ENCODE assay signal across 16 cellular contexts in genomic region chr1:11211925-11212587, GRCh38. TPM values are rescaled to one million over a fixed set of nuclear protein-coding genes. Genes with fewer than 3 reads are reported as not detected.
"Had no signal": no experiment of that assay in that cellular context is flagged by ENCODE, and none has a peak within 500 bp of the region (broad histone marks: within the 10 kb centered on the region; RNA-seq: fewer than 3 reads in every experiment).

No MANE protein-coding gene starts in this region.

- H3K4me3 ChIP-seq: cardiac muscle cell, gastroesophageal sphincter, skin epidermis, transverse colon had no signal

- ATAC-seq: gastroesophageal sphincter, left colon had no signal

- H3K27ac ChIP-seq: cardiac muscle cell, gastroesophageal sphincter, skin epidermis, transverse colon had no signal

- H3K9me3 Mint-ChIP-seq: activated naive CD8-positive, alpha-beta T cell treated with anti-CD3 and anti-CD28 coated beads, Interleukin-2, amount 10 ng/mL, durations not matched to agents 7 days and 5 days; immature natural killer cell; nephron progenitor cell; T-helper 2 cell treated with Interferon-gamma antibody and Interleukin-4, amounts not matched to agents 5 μg/mL and 100 μg/mL, for 36 hours had no signal

- H3K27me3 ChIP-seq: cardiac muscle cell, gastroesophageal sphincter, transverse colon had no signal

- H3K4me3 Mint-ChIP-seq: activated naive CD8-positive, alpha-beta T cell treated with anti-CD3 and anti-CD28 coated beads, Interleukin-2, amount 10 ng/mL, durations not matched to agents 7 days and 5 days; immature natural killer cell; nephron progenitor cell; T-helper 2 cell treated with Interferon-gamma antibody and Interleukin-4, amounts not matched to agents 5 μg/mL and 100 μg/mL, for 36 hours had no signal

- H3K4me1 ChIP-seq: transverse colon had no signal

- H3K27me3 Mint-ChIP-seq: activated naive CD8-positive, alpha-beta T cell treated with anti-CD3 and anti-CD28 coated beads, Interleukin-2, amount 10 ng/mL, durations not matched to agents 7 days and 5 days had no signal

- H3K9me3 ChIP-seq: gastroesophageal sphincter, transverse colon had no signal

- H3K4me1 Mint-ChIP-seq: activated naive CD8-positive, alpha-beta T cell treated with anti-CD3 and anti-CD28 coated beads, Interleukin-2, amount 10 ng/mL, durations not matched to agents 7 days and 5 days; immature natural killer cell; nephron progenitor cell had no signal

- H3K27ac Mint-ChIP-seq: activated naive CD8-positive, alpha-beta T cell treated with anti-CD3 and anti-CD28 coated beads, Interleukin-2, amount 10 ng/mL, durations not matched to agents 7 days and 5 days; nephron progenitor cell; T-helper 2 cell treated with Interferon-gamma antibody and Interleukin-4, amounts not matched to agents 5 μg/mL and 100 μg/mL, for 36 hours had no signal

- DNase-seq: activated effector memory CD4-positive, alpha-beta T cell treated with Interleukin-2 at 50 U/mL for 16 hours; activated naive CD8-positive, alpha-beta T cell treated with anti-CD3 and anti-CD28 coated beads, Interleukin-2, amount 10 ng/mL, durations not matched to agents 7 days and 5 days; cortex of kidney; effector memory CD4-positive, alpha-beta T cell; immature natural killer cell; left colon; nephron progenitor cell; SW 1271; transverse colon had no signal

- FAIRE-seq: astrocyte had no signal

RNA-seq across cellular contexts. Expression of gene ANGPTL7, which starts 22.9 kb away (rescaled TPM):
- total RNA-seq: activated naive CD8-positive, alpha-beta T cell treated with anti-CD3 and anti-CD28 coated beads, Interleukin-2, amount 10 ng/mL, durations not matched to agents 7 days and 5 days; cardiac muscle cell; lung microvascular endothelial cell; osteocyte had no signal
- polyA plus RNA-seq: cardiac muscle cell, immature natural killer cell had no signal
